Comparison of ENCODE assay signal across 18 cellular contexts in the genomic region with DNA sequence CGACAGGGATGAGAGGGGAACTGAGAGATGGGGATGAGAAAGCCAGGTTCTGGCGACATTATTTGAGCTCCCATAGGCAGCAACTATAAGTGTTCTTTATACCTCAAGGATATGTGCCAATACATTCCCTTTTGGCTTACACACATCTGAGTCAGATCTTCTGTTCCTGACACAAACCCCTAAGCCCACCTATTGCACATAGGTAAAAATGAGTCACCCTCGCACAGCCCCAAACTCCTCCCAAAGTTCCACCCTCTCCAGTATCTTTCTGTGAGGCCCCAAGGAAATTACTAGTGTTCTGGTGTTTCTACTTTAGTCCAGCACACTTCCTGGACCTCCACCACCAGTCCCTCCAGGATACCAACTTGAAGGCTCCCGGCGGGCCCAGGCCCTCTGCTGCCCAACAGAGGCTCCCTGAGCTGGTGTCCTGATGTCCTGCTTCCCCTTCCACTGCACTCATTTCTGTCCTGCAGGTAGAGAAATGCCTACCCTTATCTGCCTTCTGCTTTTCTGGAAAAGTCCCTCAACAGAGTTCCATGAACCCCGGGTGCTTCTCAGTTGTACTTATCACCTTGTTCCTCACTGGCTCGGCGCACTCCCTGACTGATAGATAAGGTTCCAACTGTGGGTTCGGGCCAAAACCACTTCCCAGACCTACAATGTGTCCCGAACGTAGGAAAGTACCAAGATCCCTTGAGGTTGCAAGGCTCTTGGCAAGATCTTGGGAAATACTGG.
"Had no signal": no experiment of that assay in that cellular context is flagged by ENCODE, and none has a peak within 500 bp of the region (broad histone marks: within the 10 kb centered on the region; RNA-seq: fewer than 3 reads in every experiment).

No MANE protein-coding gene starts in this region.

- H3K4me3 ChIP-seq: left ventricle myocardium inferior, ovary, prostate gland, upper lobe of left lung had no signal

- ATAC-seq: activated T-helper 17 cell treated with anti-CD3 and anti-CD28 coated beads, Interleukin-2, amount 50 U/mL, for 72 hours; natural killer cell; SK-N-SH treated with all-trans-retinoic acid at 6 μM for 48 hours had no signal

- H3K27ac ChIP-seq: left ventricle myocardium inferior, ovary, prostate gland, upper lobe of left lung, WERI-Rb-1 had no signal

- H3K4me1 ChIP-seq: left ventricle myocardium inferior, prostate gland, upper lobe of left lung had no signal

- H3K27me3 ChIP-seq: ovary, upper lobe of left lung had no signal

- DNase-seq: activated CD4-positive, alpha-beta T cell treated with anti-CD3 and anti-CD28 coated beads for 1 hour; activated naive CD4-positive, alpha-beta T cell; activated T-cell treated with anti-CD3 and anti-CD28 coated beads, Interleukin-2, amount 50 U/mL, for 1 hour; amygdala; dermis blood vessel endothelial cell; effector CD8-positive, alpha-beta T cell; foreskin fibroblast; left ventricle myocardium inferior; midbrain; natural killer cell; ovary; stimulated activated CD4-positive, alpha-beta T cell treated with anti-CD3 and anti-CD28 coated beads, Interleukin-2, amount 100 ng/mL, for 48 hours; stimulated activated naive CD4-positive, alpha-beta T cell; WERI-Rb-1 had no signal

- H3K9me3 ChIP-seq: ovary, prostate gland, upper lobe of left lung had no signal

- H3K36me3 ChIP-seq: left ventricle myocardium inferior, ovary, prostate gland, upper lobe of left lung, WERI-Rb-1 had no signal
